32 cellular contexts compared by ENCODE assay signal in genomic region chr3:98449606-98450193, GRCh38. TPM values are rescaled to one million over a fixed set of nuclear protein-coding genes. Genes with fewer than 3 reads are reported as not detected.
A peak's percentile ranks its signal among the peaks of the same experiment; 100 is the strongest.
DNase-seq lines count a peak whose midpoint lies in the region; ATAC-seq and TF ChIP-seq lines count a peak whose summit lies in the region.
"Had no signal": no experiment of that assay in that cellular context is flagged by ENCODE, and none has a peak within 500 bp of the region (broad histone marks: within the 10 kb centered on the region; RNA-seq: fewer than 3 reads in every experiment).

No MANE protein-coding gene starts in this region.

- H3K27me3 Mint-ChIP-seq in activated naive CD4-positive, alpha-beta T cell treated with anti-CD3 and anti-CD28 coated beads for 36 hours (ENCODE audit: low read depth): peaks cover 6% of the 10 kb centered on the region
- H3K27me3 Mint-ChIP-seq in Calu3 (ENCODE audit: unreplicated experiment): no peaks in the 10 kb centered on the region

- H3K36me3 ChIP-seq in HCT116 (ENCODE audit: control insufficient read depth in 1 of 2, insufficient read depth in 2 of 2, low read length in 2 of 2): no peaks in the 10 kb centered on the region
- H3K36me3 ChIP-seq: adrenal gland, brain microvascular endothelial cell, HAP-1, tibial artery, WERI-Rb-1 had no signal

- CTCF ChIA-PET in HCT116 (lab: Charles Lee) (no interaction called here), Calu3 (lab: Charles Lee) (no interaction called here)
- CTCF ChIA-PET in activated naive CD4-positive, alpha-beta T cell treated with anti-CD3 and anti-CD28 coated beads for 36 hours (lab: Charles Lee): no interaction called here

- no peaks in the 10 kb centered on the region for H4K20me1 ChIP-seq in HCT116 (ENCODE audit: insufficient read depth)

- H3K9ac ChIP-seq in HCT116 (ENCODE audit: low read length): no peak overlapping the region
- H3K9ac ChIP-seq: SK-N-SH had no signal

- RAD21 ChIA-PET in HCT116 (lab: Charles Lee; ENCODE audit: low non-redundant PET in 1 of 2, low total read pairs in 2 of 2, uncharacterized antibody in 2 of 2, unreplicated experiment in 2 of 2): no interaction called here

- H3K4me3 ChIP-seq in HCT116 (replicated peaks in 1 of 2; ENCODE audit: low read depth in 1 of 2, low read length in 2 of 2) (no peak overlapping the region), epithelial cell of esophagus (ENCODE audit: low read length) (no peak overlapping the region)
- H3K4me3 ChIP-seq: adrenal gland, HAP-1, lung, psoas muscle, skin epidermis, tibial artery had no signal

- H2AFZ ChIP-seq in HCT116 (ENCODE audit: low read depth, low read length, poor library complexity, severe bottlenecking): peak overlapping the region; percentile 10

- no peak overlapping the region for H3K4me3 Mint-ChIP-seq in activated naive CD4-positive, alpha-beta T cell treated with anti-CD3 and anti-CD28 coated beads for 36 hours
- no peak overlapping the region for H3K4me3 Mint-ChIP-seq in Calu3 (ENCODE audit: low read depth, unreplicated experiment)
- H3K4me3 Mint-ChIP-seq: CD4-positive, alpha-beta T cell; T-helper 2 cell treated with Interferon-gamma antibody and Interleukin-4, amounts not matched to agents 5 μg/mL and 100 μg/mL, for 36 hours had no signal

- TF ChIP-seq POLR2A in HCT116 (IDR thresholded peaks at IDR 0.05; ENCODE audit: borderline replicate concordance, extremely low read depth, insufficient read depth, insufficient read length): no peak

- no peaks in the 10 kb centered on the region for H3K9me3 ChIP-seq in HCT116 (ENCODE audit: control insufficient read depth in 1 of 2, insufficient read depth in 1 of 2, low read depth in 1 of 2, low read length in 2 of 2)
- H3K9me3 ChIP-seq: adrenal gland, HAP-1, psoas muscle, SK-N-SH, tibial artery had no signal

- POLR2A ChIA-PET in HCT116 (lab: Charles Lee): no interaction called here

- H3K36me3 Mint-ChIP-seq in activated naive CD4-positive, alpha-beta T cell treated with anti-CD3 and anti-CD28 coated beads for 36 hours (ENCODE audit: low read depth): no peaks in the 10 kb centered on the region
- H3K36me3 Mint-ChIP-seq in Calu3 (ENCODE audit: insufficient read depth, unreplicated experiment): no peaks in the 10 kb centered on the region

- H3K27ac Mint-ChIP-seq in activated naive CD4-positive, alpha-beta T cell treated with anti-CD3 and anti-CD28 coated beads for 36 hours: no peak overlapping the region
- H3K27ac Mint-ChIP-seq in Calu3 (ENCODE audit: unreplicated experiment): no peak overlapping the region
- H3K27ac Mint-ChIP-seq: CD4-positive, alpha-beta T cell; T-helper 2 cell treated with Interferon-gamma antibody and Interleukin-4, amounts not matched to agents 5 μg/mL and 100 μg/mL, for 36 hours had no signal

- ATAC-seq in GM18511 (IDR thresholded peaks at IDR 0.05; ENCODE audit: unreplicated experiment) (peak; percentile 29), HCT116 (no peak)
- ATAC-seq: psoas muscle; stimulated activated naive CD8-positive, alpha-beta T cell treated with anti-CD3 and anti-CD28 coated beads, Interleukin-15, Interleukin-2, amounts not matched to agents 100 U/mL and 50 U/mL, for 24 hours had no signal

- no peak overlapping the region for H3K27ac ChIP-seq in HCT116 (ENCODE audit: low read depth, low read length)
- H3K27ac ChIP-seq: adrenal gland, brain microvascular endothelial cell, psoas muscle, tibial artery, WERI-Rb-1 had no signal

- H3K4me2 ChIP-seq in HCT116 (ENCODE audit: low read length): no peak overlapping the region
- H3K4me2 ChIP-seq: SK-N-SH had no signal

- H3K4me1 Mint-ChIP-seq in activated naive CD4-positive, alpha-beta T cell treated with anti-CD3 and anti-CD28 coated beads for 36 hours (ENCODE audit: low read depth): peaks cover 4% of the 10 kb centered on the region
- H3K4me1 Mint-ChIP-seq in Calu3 (ENCODE audit: low read depth, unreplicated experiment): peaks cover 8% of the 10 kb centered on the region

- BruUV-seq in HCT116 (replicated peaks; lab: Mats Ljungman, UMichigan) (no TSS peak), Calu3 (replicated peaks; lab: Mats Ljungman, UMichigan) (no TSS peak)

- no peaks in the 10 kb centered on the region for H3K27me3 ChIP-seq in HCT116 (ENCODE audit: insufficient read depth, low read length)
- H3K27me3 ChIP-seq: adrenal gland, brain microvascular endothelial cell, tibial artery had no signal

- peaks cover 5 to 10% of the 10 kb centered on the region in 2 experiments; a peak in 3 of 4 replicates for H3K4me1 ChIP-seq in HCT116 (ENCODE audit: control insufficient read depth in 1 of 2, insufficient read depth in 2 of 2, low read length in 2 of 2)
- H3K4me1 ChIP-seq: adrenal gland, HAP-1, psoas muscle, tibial artery had no signal

- no peaks in the 10 kb centered on the region for H3K9me2 ChIP-seq in HCT116 (ENCODE audit: insufficient read depth)
- H3K9me2 ChIP-seq: SK-N-SH had no signal

- TF ChIP-seq RAD21 in HCT116 (IDR thresholded peaks at IDR 0.05; ENCODE audit: low read depth): no peak

- DNase-seq in HCT116 (ENCODE audit: low read depth, low spot score) (no peak), MV-4-11 (lab: John Stamatoyannopoulos, UW) (peak; percentile 68), epithelial cell of esophagus (ENCODE audit: low read depth) (peak; percentile 75), Calu3 (no peak), hippocampal formation (lab: John Stamatoyannopoulos, UW) (no peak)
- no peak for DNase-seq in activated naive CD4-positive, alpha-beta T cell treated with anti-CD3 and anti-CD28 coated beads for 36 hours
- DNase-seq in stimulated activated naive CD4-positive, alpha-beta T cell (lab: John Stamatoyannopoulos, UW): no peak
- DNase-seq: activated CD4-positive, alpha-beta T cell treated with anti-CD3 and anti-CD28 coated beads, Interleukin-2, amount 50 U/mL, for 1 hour; activated CD8-positive, alpha-beta memory T cell treated with anti-CD3 and anti-CD28 coated beads, Interleukin-2, amount 50 U/mL, for 48 hours; activated effector memory CD4-positive, alpha-beta T cell treated with anti-CD3 and anti-CD28 coated beads, Interleukin-2, amount 50 U/mL, for 16 hours; adrenal gland; brain microvascular endothelial cell; CD4-positive, alpha-beta T cell; DMS153; kidney glomerular epithelial cell; NCI-H1417; NCI-H2107; NCI-H510A; NK-92 treated with Interleukin-12 subunit alpha and Interleukin-12 subunit beta, amount 100 ng/mL, for 24 hours; psoas muscle; SK-N-SH; stimulated activated CD4-positive, alpha-beta T cell treated with anti-CD3 and anti-CD28 coated beads, Interleukin-1b, Interleukin-23, amount 100 ng/mL, for 48 hours; stimulated activated naive CD8-positive, alpha-beta T cell treated with anti-CD3 and anti-CD28 coated beads, Interleukin-15, Interleukin-2, amounts not matched to agents 100 U/mL and 50 U/mL, for 24 hours; tibial artery; WERI-Rb-1 had no signal

- intact Hi-C loops in HCT116 (cut with micrococcal nuclease) (no loop called here), Calu3 (cut with micrococcal nuclease; ENCODE audit: unreplicated experiment) (no loop called here)
- intact Hi-C loops in activated naive CD4-positive, alpha-beta T cell treated with anti-CD3 and anti-CD28 coated beads for 36 hours (cut with micrococcal nuclease): no loop called here

- TF ChIP-seq CTCF in HCT116 (IDR thresholded peaks at IDR 0.05 in 2 of 3, conservative IDR thresholded peaks at IDR 0.05 in 1 of 3; ENCODE audit: borderline replicate concordance in 1 of 3, insufficient read depth in 1 of 3, low read depth in 2 of 3, low read length in 2 of 3) (no peak), epithelial cell of esophagus (IDR thresholded peaks at IDR 0.05; ENCODE audit: insufficient read depth, low read depth, low read length, missing control alignments) (no peak), Calu3 (IDR thresholded peaks at IDR 0.05; ENCODE audit: unreplicated experiment) (no peak)

- no peaks in the 10 kb centered on the region for H3K9me3 Mint-ChIP-seq in activated naive CD4-positive, alpha-beta T cell treated with anti-CD3 and anti-CD28 coated beads for 36 hours
- H3K9me3 Mint-ChIP-seq in Calu3 (ENCODE audit: low read depth, unreplicated experiment): no peaks in the 10 kb centered on the region
- H3K9me3 Mint-ChIP-seq: CD4-positive, alpha-beta T cell; T-helper 2 cell treated with Interferon-gamma antibody and Interleukin-4, amounts not matched to agents 5 μg/mL and 100 μg/mL, for 36 hours had no signal

- H3K79me2 ChIP-seq in HCT116 (ENCODE audit: insufficient read depth, low read length): no peaks in the 10 kb centered on the region

TF ChIP-seq in HCT116, 20 proteins besides CTCF, POLR2A, EP300 and RAD21 (continues in another document):
- no peak for TF ChIP-seq SIN3A (IDR thresholded peaks at IDR 0.05; ENCODE audit: low read depth)

RNA-seq across cellular contexts. Expression of gene OR5K1, which starts 13.3 kb away (rescaled TPM):
- total RNA-seq in HCT116 (2021; ENCODE audit: unreplicated experiment) (not detected), Calu3 (2022) (not detected in 2 replicates)
- polyA plus RNA-seq in HCT116 (2012): not detected in 2 replicates
- not detected for total RNA-seq in activated naive CD4-positive, alpha-beta T cell treated with anti-CD3 and anti-CD28 coated beads for 36 hours
- total RNA-seq: adrenal gland; CD4-positive, alpha-beta T cell; LHCN-M2; lung; psoas muscle; RPMI7951 had no signal
- polyA plus RNA-seq: adrenal gland, lung, psoas muscle, SK-N-SH had no signal

RNA-seq across cellular contexts. Expression of gene OR5K2, which starts 47.8 kb away (rescaled TPM):
- total RNA-seq in HCT116 (2021; ENCODE audit: unreplicated experiment) (not detected), Calu3 (2022) (not detected in 2 replicates)
- not detected in 2 replicates for polyA plus RNA-seq in HCT116 (2012)
- not detected for total RNA-seq in activated naive CD4-positive, alpha-beta T cell treated with anti-CD3 and anti-CD28 coated beads for 36 hours
- total RNA-seq: adrenal gland; CD4-positive, alpha-beta T cell; LHCN-M2; lung; psoas muscle; RPMI7951 had no signal
- polyA plus RNA-seq: adrenal gland, lung, psoas muscle, SK-N-SH had no signal

RNA-seq across cellular contexts. Expression of gene OR5K3, which starts 59.2 kb away (rescaled TPM):
- total RNA-seq in HCT116 (2021; ENCODE audit: unreplicated experiment): not detected
- not detected in 2 replicates for polyA plus RNA-seq in HCT116 (2012)
- total RNA-seq in activated naive CD4-positive, alpha-beta T cell treated with anti-CD3 and anti-CD28 coated beads for 36 hours: not detected
- not detected in 2 replicates for total RNA-seq in Calu3 (2022)
- total RNA-seq: adrenal gland; CD4-positive, alpha-beta T cell; LHCN-M2; lung; psoas muscle; RPMI7951 had no signal
- polyA plus RNA-seq: adrenal gland, lung, psoas muscle, SK-N-SH had no signal

Comparison
In these comparisons a context has a peak if more than half of its experiments do, and no peak if none do; other contexts are left out.
1. DNase-seq: peak in MV-4-11 (single experiment) and epithelial cell of esophagus (single experiment); none in HCT116 (single experiment), activated naive CD4-positive, alpha-beta T cell treated with anti-CD3 and anti-CD28 coated beads for 36 hours (single experiment), stimulated activated naive CD4-positive, alpha-beta T cell (0 of 6), Calu3 (single experiment) and hippocampal formation (0 of 2).